15 cellular contexts compared by ENCODE assay signal in genomic region chr7:90607196-90607595, GRCh38.
"Had no signal": no experiment of that assay in that cellular context is flagged by ENCODE, and none has a peak within 500 bp of the region (broad histone marks: within the 10 kb centered on the region; RNA-seq: fewer than 3 reads in every experiment).

No MANE protein-coding gene starts in this region.

- DNase-seq: activated CD4-positive, alpha-beta T cell treated with anti-CD3 and anti-CD28 coated beads, Interleukin-2, amount 10 ng/mL, durations not matched to agents 24 days and 14 days; activated CD4-positive, CD25-positive, alpha-beta regulatory T cell; activated CD8-positive, alpha-beta memory T cell treated with anti-CD3 and anti-CD28 coated beads for 24 hours; activated naive CD4-positive, alpha-beta T cell treated with Interleukin-2 at 50 U/mL for 16 hours; aorta; erythroblast; kidney; left ventricle myocardium superior; nephron progenitor cell; psoas muscle; stomach; SW 1271; testis had no signal

- H3K9me3 ChIP-seq: psoas muscle, stomach, testis had no signal

- H3K27me3 ChIP-seq: hepatocyte, stomach, testis had no signal

- H3K36me3 ChIP-seq: stomach had no signal

- H3K4me3 ChIP-seq: hepatocyte, psoas muscle, stomach, testis had no signal

- ATAC-seq: left ventricle myocardium superior, psoas muscle, sciatic nerve had no signal

- H3K4me1 ChIP-seq: stomach, testis had no signal

- H3K4me2 ChIP-seq: hepatocyte had no signal

- H2AFZ ChIP-seq: hepatocyte had no signal

- H3K27ac ChIP-seq: hepatocyte, psoas muscle, stomach, testis had no signal
